8 cellular contexts compared by ENCODE assay signal in the genomic region with DNA sequence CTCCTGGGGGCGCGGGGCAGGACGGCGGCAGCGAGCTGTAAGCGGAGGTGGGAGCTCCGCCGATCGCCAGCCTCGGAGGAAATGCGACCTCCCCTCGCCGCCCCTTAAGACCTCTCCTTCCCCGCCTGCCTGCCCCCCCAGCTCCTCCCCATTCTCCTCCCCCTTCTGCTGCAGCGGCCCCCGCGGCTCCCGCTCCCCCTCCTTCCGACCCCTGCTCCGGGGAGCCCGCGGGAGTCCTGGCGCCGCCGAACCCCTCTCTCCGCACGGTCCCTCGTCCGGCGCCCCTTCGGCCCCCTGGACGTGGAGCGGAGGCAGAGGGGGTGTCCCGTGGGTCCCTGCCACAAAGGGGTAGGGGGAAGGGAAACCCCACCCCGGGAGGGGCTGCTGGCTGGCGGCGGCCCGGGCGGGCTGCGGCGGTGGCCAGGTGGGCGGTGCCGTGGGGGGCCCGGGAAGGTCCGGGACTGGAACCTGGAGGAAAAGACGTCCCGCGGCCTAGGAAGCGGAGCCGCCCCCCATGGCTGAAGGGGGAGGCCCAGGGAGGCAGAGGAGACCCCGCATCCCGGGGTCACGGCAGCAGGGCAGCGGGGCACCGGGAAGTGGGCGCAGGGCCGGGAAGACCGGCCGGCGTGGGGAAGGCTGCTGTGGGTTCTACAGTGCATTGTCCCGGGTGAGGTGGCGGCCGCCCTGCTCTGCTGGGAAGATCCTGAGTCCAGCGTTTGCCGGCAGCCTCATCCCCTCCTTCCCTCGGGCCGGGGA. TPM values are rescaled to one million over a fixed set of nuclear protein-coding genes. Genes with fewer than 3 reads are reported as not detected.
DNase-seq lines count a peak whose midpoint lies in the region; TF ChIP-seq lines count a peak whose summit lies in the region.

A gene with protein sequence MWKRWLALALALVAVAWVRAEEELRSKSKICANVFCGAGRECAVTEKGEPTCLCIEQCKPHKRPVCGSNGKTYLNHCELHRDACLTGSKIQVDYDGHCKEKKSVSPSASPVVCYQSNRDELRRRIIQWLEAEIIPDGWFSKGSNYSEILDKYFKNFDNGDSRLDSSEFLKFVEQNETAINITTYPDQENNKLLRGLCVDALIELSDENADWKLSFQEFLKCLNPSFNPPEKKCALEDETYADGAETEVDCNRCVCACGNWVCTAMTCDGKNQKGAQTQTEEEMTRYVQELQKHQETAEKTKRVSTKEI (minus strand): TSS at position 79 of the 756 bp plus-strand sequence. CDS start 246 bp downstream, outside the sequence.

- no peak for TF ChIP-seq CTCF in GM12875 (IDR thresholded peaks at IDR 0.05; ENCODE audit: borderline replicate concordance, insufficient read depth, low read depth, low read length)
- TF ChIP-seq CTCF in epithelial cell of esophagus (IDR thresholded peaks at IDR 0.05; ENCODE audit: insufficient read depth, low read depth, low read length, missing control alignments) = no peak
- TF ChIP-seq CTCF in tibial artery (IDR thresholded peaks at IDR 0.05) = no peak

- H3K27ac ChIP-seq in SJCRH30 (peak within 1 kb of the TSS; percentile 52), tibial artery (peak within 1 kb of the TSS; percentile 93 to 95)

- intact Hi-C loops in tibial artery (cut with DNase I; ENCODE audit: low total_unique reads) = no loop called here

- DNase-seq in SJCRH30 = peak; percentile 78 to 79
- no peak for DNase-seq in epithelial cell of esophagus (ENCODE audit: low read depth)
- no peak for DNase-seq in mesenteric fat pad (ENCODE audit: low spot score)
- DNase-seq in tibial artery = peak; percentile 62 to 83
- DNase-seq in NCI-H510A (lab: John Stamatoyannopoulos, UW) = no peak
- DNase-seq in GOT3 (lab: John Stamatoyannopoulos, UW) = no peak
- DNase-seq in NCI-H2196 (lab: John Stamatoyannopoulos, UW; ENCODE audit: unreplicated experiment) = no peak

- H3K4me3 ChIP-seq in GM12875 (ENCODE audit: low read depth, low read length) (peak within 1 kb of the TSS; percentile 5), SJCRH30 (peak within 1 kb of the TSS; percentile 93), epithelial cell of esophagus (ENCODE audit: low read length) (peak within 1 kb of the TSS; percentile 65), tibial artery (peak within 1 kb of the TSS; percentile 74 to 89)

- H3K9me3 ChIP-seq in SJCRH30 (replicated peaks) (peaks cover 4% of the 10 kb centered on the region; the same call in 1 of the 2 replicates), tibial artery (no peaks in the 10 kb centered on the region)

- no peaks in the 10 kb centered on the region; the same call in 1 of the 2 replicates for H3K36me3 ChIP-seq in SJCRH30
- H3K36me3 ChIP-seq in tibial artery = no peaks in the 10 kb centered on the region

- H3K27me3 ChIP-seq in SJCRH30 (no peaks in the 10 kb centered on the region), tibial artery (no peaks in the 10 kb centered on the region)

- peaks cover 8% of the 10 kb centered on the region for H3K4me1 ChIP-seq in SJCRH30
- H3K4me1 ChIP-seq in tibial artery = peaks cover 0 to 39% (median 28%) of the 10 kb centered on the region in 4 donors

RNA-seq across cellular contexts. Expression of the gene that starts here (rescaled TPM):
- total RNA-seq in SJCRH30 (2014; rRNA removed; shearing (Covaris generic)) = 148 and 164 TPM in 2 replicates
- 1,301 TPM for total RNA-seq in mesenteric fat pad

Comparison
In these comparisons a context has a peak if more than half of its experiments do, and no peak if none do; other contexts are left out.
1. H3K4me3 ChIP-seq: peak in every context shown above with its lines; median percentile 93 in SJCRH30; 82 in tibial artery; 65 in epithelial cell of esophagus; 5 in GM12875.
2. DNase-seq: peak in SJCRH30 (2 of 2) and tibial artery (2 of 2); none in epithelial cell of esophagus (single experiment), mesenteric fat pad (single experiment), NCI-H510A (single experiment), GOT3 (single experiment) and NCI-H2196 (single experiment).